16 cellular contexts compared by ENCODE assay signal in genomic region chr4:21102667-21103066, GRCh38.
"Had no signal": no experiment of that assay in that cellular context is flagged by ENCODE, and none has a peak within 500 bp of the region (broad histone marks: within the 10 kb centered on the region; RNA-seq: fewer than 3 reads in every experiment).

No MANE protein-coding gene starts in this region.

- H3K27ac ChIP-seq: heart left ventricle, right atrium auricular region, tibial artery, upper lobe of left lung, uterus had no signal

- DNase-seq: endodermal cell; heart left ventricle; hippocampal formation; kidney glomerular epithelial cell; mesendoderm; naive thymus-derived CD4-positive, alpha-beta T cell; posterior cingulate gyrus; small intestine; stimulated activated CD4-positive, alpha-beta T cell treated with anti-CD3 and anti-CD28 coated beads, Interleukin-4, amount 100 ng/mL, for 1 hour; stimulated activated CD8-positive, alpha-beta memory T cell treated with anti-CD3 and anti-CD28 coated beads, Interleukin-4, amount 100 ng/mL, for 48 hours; tibial artery; upper lobe of left lung; uterus had no signal

- FAIRE-seq: islet of Langerhans had no signal

- H3K36me3 ChIP-seq: heart left ventricle, right atrium auricular region, tibial artery, upper lobe of left lung, uterus had no signal

- H3K4me3 ChIP-seq: heart left ventricle, right atrium auricular region, tibial artery, upper lobe of left lung, uterus had no signal

- H3K9me3 ChIP-seq: right atrium auricular region, tibial artery, uterus had no signal

- ATAC-seq: heart left ventricle; naive thymus-derived CD4-positive, alpha-beta T cell; stimulated activated memory B cell treated with anti-CD40 and anti-IgM and Interleukin-4, amounts not matched to agents 10 μg/mL and 1 μg/mL and 100 μg/mL, for 72 hours had no signal

- H3K4me1 ChIP-seq: heart left ventricle, right atrium auricular region, tibial artery, upper lobe of left lung, uterus had no signal

- H3K27me3 ChIP-seq: heart left ventricle, right atrium auricular region, tibial artery, upper lobe of left lung, uterus had no signal
